10 cellular contexts compared by ENCODE assay signal in genomic region chr2:163737169-163737439, GRCh38. TPM values are rescaled to one million over a fixed set of nuclear protein-coding genes. Genes with fewer than 3 reads are reported as not detected.
A peak's percentile ranks its signal among the peaks of the same experiment; 100 is the strongest.
DNase-seq lines count a peak whose midpoint lies in the region; ATAC-seq and TF ChIP-seq lines count a peak whose summit lies in the region.
"Had no signal": no experiment of that assay in that cellular context is flagged by ENCODE, and none has a peak within 500 bp of the region (broad histone marks: within the 10 kb centered on the region; RNA-seq: fewer than 3 reads in every experiment).

No MANE protein-coding gene starts in this region.

- 43 to 55% methylated on average over 6 of the region's 6 CpGs for WGBS in esophagus squamous epithelium, 2 donors

- TF ChIP-seq POLR2A in esophagus squamous epithelium (IDR thresholded peaks at IDR 0.05), result no peak

- H3K4me2 ChIP-seq in PC-3 (ENCODE audit: low read length), result peak overlapping the region; percentile 91
- peak overlapping the region; percentile 85 for H3K4me2 ChIP-seq in osteoblast (ENCODE audit: insufficient read depth, low read length)

- H2AFZ ChIP-seq in PC-3 (ENCODE audit: low read length) (peak overlapping the region; percentile 95), osteoblast (ENCODE audit: low read length) (peak overlapping the region; percentile 93)

- BruUV-seq in PC-3 (replicated peaks; lab: Mats Ljungman, UMichigan), result TSS peak; percentile 37

- no peaks in the 10 kb centered on the region for H3K9me2 ChIP-seq in PC-3 (replicated peaks; ENCODE audit: low read length)

- H4K20me1 ChIP-seq in PC-3 (ENCODE audit: low read length), result no peaks in the 10 kb centered on the region
- no peaks in the 10 kb centered on the region for H4K20me1 ChIP-seq in osteoblast (ENCODE audit: insufficient read depth, low read length)

- DNase-seq in ACHN, result peak; percentile 33
- no peak for DNase-seq in PC-3
- DNase-seq in esophagus squamous epithelium (lab: John Stamatoyannopoulos, UW), result no peak
- no peak for DNase-seq in osteoblast (ENCODE audit: insufficient read length, low spot score, missing footprints)
- no peak for DNase-seq in RKO (ENCODE audit: low spot score)
- DNase-seq in SHP77 (lab: John Stamatoyannopoulos, UW), result no peak
- no peak for DNase-seq in stimulated activated CD4-positive, alpha-beta T cell treated with anti-CD3 and anti-CD28 coated beads, Interleukin-4, amount 100 ng/mL, for 1 hour
- DNase-seq in activated CD4-positive, alpha-beta T cell treated with anti-CD3 and anti-CD28 coated beads, Interleukin-2, amount 50 U/mL, for 48 hours, result no peak
- DNase-seq: activated CD4-positive, alpha-beta T cell treated with anti-CD3 and anti-CD28 coated beads, Interleukin-2, amount 50 U/mL, for 4 hours; NK-92 treated with Interleukin-12 subunit alpha and Interleukin-12 subunit beta, amount 100 ng/mL, for 24 hours had no signal

- H3K4me1 ChIP-seq in PC-3 (ENCODE audit: insufficient read depth, low read length) (peaks cover 17% of the 10 kb centered on the region), esophagus squamous epithelium (peaks cover 0 to 27% (median 4%) of the 10 kb centered on the region in 3 donors), osteoblast (ENCODE audit: insufficient read depth, low read length) (no peaks in the 10 kb centered on the region)

- POLR2A ChIA-PET in PC-3 (lab: Charles Lee; ENCODE audit: unreplicated experiment), result no interaction called here

- ATAC-seq in PC-3, result no peak

- CTCF ChIA-PET in PC-3 (lab: Charles Lee), result interaction anchor here (0.5 kb wide), 1 partner anchor 213 kb away, joined by 3 read pairs; no protein-coding TSS in a partner anchor

- H3K27me3 ChIP-seq in PC-3 (ENCODE audit: low read length) (no peaks in the 10 kb centered on the region), esophagus squamous epithelium (peaks cover 0 to 34% (median 0%) of the 10 kb centered on the region in 4 donors), osteoblast (ENCODE audit: insufficient read depth, low read length) (peaks cover 2% of the 10 kb centered on the region)

- H3K9me3 ChIP-seq in PC-3 (ENCODE audit: low read length) (no peaks in the 10 kb centered on the region), esophagus squamous epithelium (no peaks in the 10 kb centered on the region), osteoblast (ENCODE audit: low read depth, low read length) (no peaks in the 10 kb centered on the region)

- no peaks in the 10 kb centered on the region for H3F3A ChIP-seq in PC-3 (ENCODE audit: low read length, unreplicated experiment)

- TF ChIP-seq CTCF in PC-3 (conservative IDR thresholded peaks at IDR 0.05; ENCODE audit: low read depth, low read length) (no peak), esophagus squamous epithelium (IDR thresholded peaks at IDR 0.05) (no peak), osteoblast (IDR thresholded peaks at IDR 0.05; ENCODE audit: extremely low read depth, low read depth, low read length) (no peak)

- no peaks in the 10 kb centered on the region for H3K36me3 ChIP-seq in PC-3 (ENCODE audit: low read depth, low read length)
- H3K36me3 ChIP-seq in esophagus squamous epithelium, result no peaks in the 10 kb centered on the region
- no peaks in the 10 kb centered on the region for H3K36me3 ChIP-seq in osteoblast (ENCODE audit: insufficient read depth, low read length)

- H3K9ac ChIP-seq in PC-3 (ENCODE audit: low read length), result peak overlapping the region; percentile 70; the same call in 1 of the 2 replicates

- no peak overlapping the region for H3K27ac ChIP-seq in PC-3 (ENCODE audit: low read length)
- peak overlapping the region in 2 of 4 donors; percentile 80 to 91 for H3K27ac ChIP-seq in esophagus squamous epithelium
- no peak overlapping the region for H3K27ac ChIP-seq in osteoblast (ENCODE audit: low read depth, low read length)

- peaks cover 27% of the 10 kb centered on the region for H3K79me2 ChIP-seq in PC-3 (ENCODE audit: low read length)
- H3K79me2 ChIP-seq in osteoblast (ENCODE audit: insufficient read depth, low read length), result peaks cover 26% of the 10 kb centered on the region

- intact Hi-C loops in PC-3 (cut with micrococcal nuclease) (loop anchor here (1.0 to 10.0 kb wide), 5 partner anchors 38 to 390 kb away; no protein-coding TSS in a partner anchor), esophagus squamous epithelium (cut with DNase I) (no loop called here)

- in situ Hi-C loops in ACHN (cut with HindIII; ENCODE audit: low pct_ligation_motif_present, low pct_unique_long_range_greater_than_20kb, low sequenced_read_pairs), result no loop called here

- H3K4me3 ChIP-seq in PC-3 (ENCODE audit: low read length), result peak overlapping the region; percentile 87
- H3K4me3 ChIP-seq in esophagus squamous epithelium, result peak overlapping the region in 3 of 4 donors; percentile 55 to 75 (median 72)
- peak overlapping the region; percentile 78 for H3K4me3 ChIP-seq in osteoblast (ENCODE audit: insufficient read depth, low read length)

RNA-seq across cellular contexts. Expression of gene FIGN, which starts 1.3 kb away (rescaled TPM):
- total RNA-seq in PC-3 (2014; rRNA removed) (1.3 and 1.5 TPM in 2 replicates), esophagus squamous epithelium (1 to 10 TPM in 3 of 4 donors, under 1 TPM in 1; 0.38 to 2.1 (median 1.8) TPM), osteoblast (2.5 and 4.1 TPM in 2 replicates)
